ENCODE assay signal across 15 cellular contexts in genomic region chr17:77210331-77210730, GRCh38.
A peak's percentile ranks its signal among the peaks of the same experiment; 100 is the strongest.
DNase-seq lines count a peak whose midpoint lies in the region; ATAC-seq and TF ChIP-seq lines count a peak whose summit lies in the region.
"Had no signal": no experiment of that assay in that cellular context is flagged by ENCODE, and none has a peak within 500 bp of the region (broad histone marks: within the 10 kb centered on the region; RNA-seq: fewer than 3 reads in every experiment).

No MANE protein-coding gene starts in this region.

- intact Hi-C loops in sciatic nerve (cut with DNase I) = no loop called here

- peaks cover 54% of the 10 kb centered on the region for H3F3A ChIP-seq in DOHH2 (ENCODE audit: control insufficient read depth, insufficient read depth)

- H3K27me3 ChIP-seq in DOHH2 (ENCODE audit: control insufficient read depth, low read length) (no peaks in the 10 kb centered on the region), Karpas-422 (ENCODE audit: low read length) (no peaks in the 10 kb centered on the region)
- H3K27me3 ChIP-seq: gastroesophageal sphincter had no signal

- no peak for TF ChIP-seq CTCF in DOHH2 (IDR thresholded peaks at IDR 0.05; ENCODE audit: low read depth, low read length, poor library complexity, severe bottlenecking)
- TF ChIP-seq CTCF in RWPE1 (conservative IDR thresholded peaks at IDR 0.05; ENCODE audit: low read depth) = no peak

- no peaks in the 10 kb centered on the region for H3K9me3 ChIP-seq in DOHH2 (ENCODE audit: control insufficient read depth, insufficient read depth, low read length)
- no peaks in the 10 kb centered on the region for H3K9me3 ChIP-seq in Karpas-422 (ENCODE audit: low read length)
- H3K9me3 ChIP-seq: gastroesophageal sphincter, mucosa of descending colon had no signal

- H4K20me1 ChIP-seq in DOHH2 (ENCODE audit: control insufficient read depth, insufficient read depth, low read depth, low read length) = no peaks in the 10 kb centered on the region
- H4K20me1 ChIP-seq in Karpas-422 (ENCODE audit: insufficient read depth, low read depth, low read length) = no peaks in the 10 kb centered on the region

- peak overlapping the region; percentile 67 for H3K4me2 ChIP-seq in DOHH2 (ENCODE audit: low read length)
- peak overlapping the region; percentile 57 for H3K4me2 ChIP-seq in Karpas-422 (ENCODE audit: low read depth, low read length, poor library complexity, severe bottlenecking)

- H3K27ac ChIP-seq in DOHH2 (ENCODE audit: low read depth, low read length) (peak overlapping the region; percentile 96), Karpas-422 (ENCODE audit: low read length) (peak overlapping the region; percentile 98), caudate nucleus (ENCODE audit: low read depth, low read length) (peak overlapping the region; percentile 93), RWPE1 (no peak overlapping the region)
- H3K27ac ChIP-seq: C4-2B had no signal

- no peaks in the 10 kb centered on the region for H3K9me2 ChIP-seq in DOHH2 (replicated peaks; ENCODE audit: control insufficient read depth, low read length)
- H3K9me2 ChIP-seq in Karpas-422 (replicated peaks; ENCODE audit: insufficient read depth, low read length) = no peaks in the 10 kb centered on the region

- H2AFZ ChIP-seq in Karpas-422 (ENCODE audit: low read length) = no peak overlapping the region; the same call in 1 of the 2 replicates

- CTCF ChIA-PET in RWPE1 (lab: Yijun Ruan, JAX) = interaction anchor here (0.8 kb wide), 1 partner anchor 18 kb away, joined by 3 read pairs; no protein-coding TSS in a partner anchor

- peak; percentile 63 for DNase-seq in Karpas-422
- peak in 1 of 61 donors; percentile 96 for DNase-seq in caudate nucleus (lab: John Stamatoyannopoulos, UW)
- peak; percentile 34 for DNase-seq in sciatic nerve (ENCODE audit: low spot score)
- DNase-seq in stimulated activated CD4-positive, alpha-beta T cell treated with anti-CD3 and anti-CD28 coated beads, Interleukin-1b, Interleukin-23, amount 100 ng/mL, for 48 hours = no peak
- no peak for DNase-seq in RWPE1 (ENCODE audit: low spot score)
- no peak for DNase-seq in stimulated activated CD8-positive, alpha-beta memory T cell treated with anti-CD3 and anti-CD28 coated beads, Interleukin-4, amount 100 ng/mL, for 48 hours
- DNase-seq: activated CD4-positive, alpha-beta memory T cell treated with anti-CD3 and anti-CD28 coated beads for 36 hours; activated gamma-delta T cell; NCI-H1105 treated with DMSO at 0.1 percent for 48 hours; NCI-H774; stimulated activated CD4-positive, alpha-beta T cell treated with anti-CD3 and anti-CD28 coated beads, Interleukin-15, amount 100 ng/mL, for 24 hours had no signal

- peaks cover 99% of the 10 kb centered on the region for H3K36me3 ChIP-seq in DOHH2 (ENCODE audit: control insufficient read depth, low read length)
- H3K36me3 ChIP-seq in Karpas-422 (ENCODE audit: insufficient read depth, low read length) = peaks cover 33% of the 10 kb centered on the region

- peaks cover 50% of the 10 kb centered on the region for H3K79me2 ChIP-seq in DOHH2 (ENCODE audit: control insufficient read depth, low read length)
- peaks cover 14% of the 10 kb centered on the region for H3K79me2 ChIP-seq in Karpas-422 (ENCODE audit: low read length)

- H3K9ac ChIP-seq in Karpas-422 (ENCODE audit: low read length) = peak overlapping the region; percentile 70

- POLR2A ChIA-PET in RWPE1 (lab: Yijun Ruan, JAX; ENCODE audit: low non-redundant PET) = no interaction called here

- H3K4me1 ChIP-seq in DOHH2 (ENCODE audit: control insufficient read depth, low read length) (peaks cover 86% of the 10 kb centered on the region), Karpas-422 (ENCODE audit: low read length) (peaks cover 60% of the 10 kb centered on the region)

- no peak for ATAC-seq in sciatic nerve
- ATAC-seq: gastroesophageal sphincter, mucosa of descending colon had no signal

- H3K4me3 ChIP-seq in DOHH2 (ENCODE audit: low read length) (peak overlapping the region; percentile 62), Karpas-422 (ENCODE audit: low read length) (peak overlapping the region; percentile 26; the same call in 1 of the 2 replicates)
- H3K4me3 ChIP-seq: gastroesophageal sphincter, mucosa of descending colon had no signal

Comparison
In these comparisons a context has a peak if more than half of its experiments do, and no peak if none do; other contexts are left out.
1. DNase-seq: peak in Karpas-422 (single experiment) and sciatic nerve (single experiment); none in stimulated activated CD4-positive, alpha-beta T cell treated with anti-CD3 and anti-CD28 coated beads, Interleukin-1b, Interleukin-23, amount 100 ng/mL, for 48 hours (single experiment), RWPE1 (single experiment) and stimulated activated CD8-positive, alpha-beta memory T cell treated with anti-CD3 and anti-CD28 coated beads, Interleukin-4, amount 100 ng/mL, for 48 hours (single experiment).